Comparison of ENCODE assay signal across 25 cellular contexts in genomic region chr10:128915630-128916029, GRCh38.
"Had no signal": no experiment of that assay in that cellular context is flagged by ENCODE, and none has a peak within 500 bp of the region (broad histone marks: within the 10 kb centered on the region; RNA-seq: fewer than 3 reads in every experiment).

No MANE protein-coding gene starts in this region.

- H3K27me3 ChIP-seq: brain microvascular endothelial cell, esophagus squamous epithelium had no signal

- H3K27ac ChIP-seq: brain microvascular endothelial cell, esophagus squamous epithelium had no signal

- ATAC-seq: activated CD4-positive, alpha-beta T cell treated with anti-CD3 and anti-CD28 coated beads for 36 hours; activated CD8-positive, alpha-beta T cell treated with anti-CD3 and anti-CD28 coated beads for 36 hours; activated T-cell treated with anti-CD3 and anti-CD28 coated beads, Interleukin-2, amount 50 U/mL, for 4 hours; activated T-helper 17 cell treated with anti-CD3 and anti-CD28 coated beads, Interleukin-2, amount 50 U/mL, for 72 hours; effector memory CD8-positive, alpha-beta T cell; T-helper 17 cell had no signal

- H3K4me3 ChIP-seq: esophagus squamous epithelium had no signal

- H3K36me3 ChIP-seq: brain microvascular endothelial cell, esophagus squamous epithelium had no signal

- H3K4me1 ChIP-seq: esophagus squamous epithelium had no signal

- DNase-seq: activated CD4-positive, alpha-beta T cell treated with anti-CD3 and anti-CD28 coated beads for 36 hours; activated CD4-positive, alpha-beta T cell treated with anti-CD3 and anti-CD28 coated beads, Interleukin-2, amount 10 ng/mL, durations not matched to agents 24 days and 14 days; activated CD4-positive, CD25-positive, alpha-beta regulatory T cell; activated CD4-positive, CD25-positive, alpha-beta regulatory T cell treated with anti-CD3 and anti-CD28 coated beads, Interleukin-2, amount 50 U/mL, for 72 hours; activated CD8-positive, alpha-beta memory T cell treated with anti-CD3 and anti-CD28 coated beads for 24 hours; activated CD8-positive, alpha-beta T cell treated with anti-CD3 and anti-CD28 coated beads for 36 hours; activated effector memory CD4-positive, alpha-beta T cell treated with Interleukin-2 at 50 U/mL for 16 hours; activated gamma-delta T cell treated with Interleukin-2 at 50 U/mL for 16 hours; activated naive CD4-positive, alpha-beta T cell treated with anti-CD3 and anti-CD28 coated beads, Interleukin-2, amount 50 U/mL, for 16 hours; activated naive CD4-positive, alpha-beta T cell treated with Interleukin-2 at 50 U/mL for 16 hours; activated T-cell treated with anti-CD3 and anti-CD28 coated beads, Interleukin-2, amount 50 U/mL, for 4 hours; amniotic stem cell; anterior cingulate cortex; brain microvascular endothelial cell; cortex of kidney; dermis blood vessel endothelial cell; effector CD4-positive, alpha-beta T cell; effector memory CD8-positive, alpha-beta T cell; erythroblast; esophagus squamous epithelium; foreskin melanocyte; head of caudate nucleus; T-helper 1 cell; T-helper 17 cell had no signal
